In genomic region chr1:14724234-14724633, GRCh38 we compare ENCODE assay signal across 23 cellular contexts.
DNase-seq lines count a peak whose midpoint lies in the region; ATAC-seq and TF ChIP-seq lines count a peak whose summit lies in the region.
"Had no signal": no experiment of that assay in that cellular context is flagged by ENCODE, and none has a peak within 500 bp of the region (broad histone marks: within the 10 kb centered on the region; RNA-seq: fewer than 3 reads in every experiment).

No MANE protein-coding gene starts in this region.

- peak; percentile 47 for DNase-seq in AG08395 (ENCODE audit: low spot score)
- DNase-seq in H4 (ENCODE audit: low spot score): peak; percentile 15
- peak; percentile 56 for DNase-seq in WERI-Rb-1
- peak; percentile 58 for DNase-seq in kidney tubule cell (ENCODE audit: low spot score)
- no peak for DNase-seq in NK-92 treated with Interleukin-12 subunit alpha and Interleukin-12 subunit beta, amount 100 ng/mL, for 24 hours (lab: John Stamatoyannopoulos, UW)
- no peak for DNase-seq in esophagus squamous epithelium (lab: John Stamatoyannopoulos, UW)
- DNase-seq in activated CD4-positive, alpha-beta T cell treated with anti-CD3 and anti-CD28 coated beads, Interleukin-2, amount 50 U/mL, for 1 hour: no peak
- DNase-seq: activated CD4-positive, alpha-beta memory T cell treated with anti-CD3 and anti-CD28 coated beads for 36 hours; activated CD8-positive, alpha-beta memory T cell treated with anti-CD3 and anti-CD28 coated beads, Interleukin-2, amount 50 U/mL, for 48 hours; activated naive CD8-positive, alpha-beta T cell treated with anti-CD3 and anti-CD28 coated beads for 36 hours; cerebellar nuclear complex; left cardiac atrium; MG63; occipital lobe; stimulated activated CD4-positive, alpha-beta T cell treated with anti-CD3 and anti-CD28 coated beads, Interleukin-2, amount 100 ng/mL, for 48 hours had no signal

- WGBS in esophagus squamous epithelium, 2 donors: 45 to 50% methylated on average over 5 of the region's 5 CpGs

- H3K4me3 ChIP-seq in WERI-Rb-1 (ENCODE audit: low read depth, low read length): no peak overlapping the region
- no peak overlapping the region for H3K4me3 ChIP-seq in esophagus squamous epithelium
- H3K4me3 ChIP-seq: heart left ventricle, MG63, smooth muscle cell, suprapubic skin had no signal

- H3K27ac ChIP-seq in WERI-Rb-1: no peak overlapping the region
- no peak overlapping the region for H3K27ac ChIP-seq in esophagus squamous epithelium
- H3K27ac ChIP-seq: heart left ventricle, suprapubic skin had no signal

- TF ChIP-seq CTCF in WERI-Rb-1 (IDR thresholded peaks at IDR 0.05; ENCODE audit: low read depth, low read length): no peak
- TF ChIP-seq CTCF in esophagus squamous epithelium (IDR thresholded peaks at IDR 0.05): no peak

- H3K9me3 ChIP-seq in WERI-Rb-1 (ENCODE audit: severe bottlenecking): no peaks in the 10 kb centered on the region
- no peaks in the 10 kb centered on the region for H3K9me3 ChIP-seq in esophagus squamous epithelium
- H3K9me3 ChIP-seq: heart left ventricle, MG63, suprapubic skin had no signal

- no peaks in the 10 kb centered on the region for H3K27me3 ChIP-seq in WERI-Rb-1 (ENCODE audit: insufficient read depth, low read depth, severe bottlenecking)
- peaks cover 0 to 32% (median 0%) of the 10 kb centered on the region in 4 donors for H3K27me3 ChIP-seq in esophagus squamous epithelium
- H3K27me3 ChIP-seq: MG63, suprapubic skin had no signal

- TF ChIP-seq POLR2A in esophagus squamous epithelium (IDR thresholded peaks at IDR 0.05): no peak

- ATAC-seq in HG03097 (IDR thresholded peaks at IDR 0.05; ENCODE audit: low FRiP score, unreplicated experiment): no peak
- ATAC-seq: HCT116; heart left ventricle; left cardiac atrium; SK-N-SH treated with all-trans-retinoic acid at 6 μM for 48 hours; stimulated activated effector memory CD8-positive, alpha-beta T cell treated with anti-CD3 and anti-CD28 coated beads, Interleukin-12 subunit alpha, Interleukin-12 subunit beta, amount 100 ng/mL, for 72 hours; WTC11 had no signal

- H3K4me1 ChIP-seq in esophagus squamous epithelium: no peaks in the 10 kb centered on the region
- H3K4me1 ChIP-seq: heart left ventricle, suprapubic skin had no signal

- intact Hi-C loops in esophagus squamous epithelium (cut with DNase I): no loop called here

- H3K36me3 ChIP-seq in WERI-Rb-1: no peaks in the 10 kb centered on the region
- H3K36me3 ChIP-seq in esophagus squamous epithelium: no peaks in the 10 kb centered on the region
- H3K36me3 ChIP-seq: heart left ventricle, MG63, suprapubic skin had no signal

Comparison
In these comparisons a context has a peak if more than half of its experiments do, and no peak if none do; other contexts are left out.
1. DNase-seq: peak in AG08395 (single experiment), H4 (single experiment), WERI-Rb-1 (single experiment) and kidney tubule cell (single experiment); none in NK-92 treated with Interleukin-12 subunit alpha and Interleukin-12 subunit beta, amount 100 ng/mL, for 24 hours (single experiment), esophagus squamous epithelium (single experiment) and activated CD4-positive, alpha-beta T cell treated with anti-CD3 and anti-CD28 coated beads, Interleukin-2, amount 50 U/mL, for 1 hour (single experiment).